Comparison of ENCODE assay signal across 23 cellular contexts in genomic region chr2:60461421-60462108, GRCh38.
DNase-seq lines count a peak whose midpoint lies in the region; ATAC-seq, FAIRE-seq and TF ChIP-seq lines count a peak whose summit lies in the region.
"Had no signal": no experiment of that assay in that cellular context is flagged by ENCODE, and none has a peak within 500 bp of the region (broad histone marks: within the 10 kb centered on the region; RNA-seq: fewer than 3 reads in every experiment).

No MANE protein-coding gene starts in this region.

- no CpG with 5 or more reads among the region's 47 CpGs for WGBS in neuronal stem cell (ENCODE audit: extremely low coverage in 2 of 2, insufficient read length in 2 of 2, insufficient replicate concordance in 1 of 2), 2 donors

- no peak overlapping the region for H2BK120ac ChIP-seq in neuronal stem cell (ENCODE audit: low read depth, low read length)

- H3K27me3 ChIP-seq in GM23338 (ENCODE audit: insufficient read depth) (no peaks in the 10 kb centered on the region), astrocyte (ENCODE audit: insufficient read depth, low read length) (no peaks in the 10 kb centered on the region), neuronal stem cell (ENCODE audit: control insufficient read depth in 3 of 3, insufficient read depth in 3 of 3, low read depth in 1 of 3, low read length in 3 of 3) (no peaks in the 10 kb centered on the region)

- H4K91ac ChIP-seq in neuronal stem cell (ENCODE audit: low read depth, low read length, poor library complexity) = peak overlapping the region; percentile 5

- no peak overlapping the region for H3K4me3 Mint-ChIP-seq in GM23338
- H3K4me3 Mint-ChIP-seq in astrocyte (ENCODE audit: unreplicated experiment) = no peak overlapping the region
- H3K4me3 Mint-ChIP-seq in stimulated activated naive B cell treated with anti-CD40 and anti-IgM and Interleukin-4, amounts not matched to agents 10 μg/mL and 1 μg/mL and 100 μg/mL, for 72 hours = peak overlapping the region in 1 of 2 donors; percentile 46
- no peak overlapping the region for H3K4me3 Mint-ChIP-seq in activated naive CD8-positive, alpha-beta T cell treated with anti-CD3 and anti-CD28 coated beads for 36 hours
- H3K4me3 Mint-ChIP-seq: CD8-positive, alpha-beta memory T cell had no signal

- no peak overlapping the region for H3K9ac ChIP-seq in astrocyte (ENCODE audit: low read length)
- H3K9ac ChIP-seq in neuronal stem cell (ENCODE audit: low read depth, low read length, poor library complexity) = peak overlapping the region; percentile 21
- H3K9ac ChIP-seq: GM23248, KMS-11, SK-N-SH had no signal

- peaks cover 32% of the 10 kb centered on the region for H3K36me3 Mint-ChIP-seq in GM23338 (ENCODE audit: low read depth)
- peaks cover 15% of the 10 kb centered on the region for H3K36me3 Mint-ChIP-seq in astrocyte (ENCODE audit: low read depth, unreplicated experiment)
- H3K36me3 Mint-ChIP-seq in stimulated activated naive B cell treated with anti-CD40 and anti-IgM and Interleukin-4, amounts not matched to agents 10 μg/mL and 1 μg/mL and 100 μg/mL, for 72 hours = peaks cover 33 to 60% of the 10 kb centered on the region in 2 donors
- no peaks in the 10 kb centered on the region for H3K36me3 Mint-ChIP-seq in activated naive CD8-positive, alpha-beta T cell treated with anti-CD3 and anti-CD28 coated beads for 36 hours
- H3K36me3 Mint-ChIP-seq: CD8-positive, alpha-beta memory T cell had no signal

- TF ChIP-seq CTCF in GM23338 (conservative IDR thresholded peaks at IDR 0.05; ENCODE audit: low read depth in 2 of 2) = no peak
- no peak for TF ChIP-seq CTCF in astrocyte (IDR thresholded peaks at IDR 0.05; ENCODE audit: insufficient read depth, low read depth, low read length)

- no peaks in the 10 kb centered on the region for H3K9me3 Mint-ChIP-seq in GM23338
- H3K9me3 Mint-ChIP-seq in astrocyte (ENCODE audit: unreplicated experiment) = peaks cover 2% of the 10 kb centered on the region
- H3K9me3 Mint-ChIP-seq in stimulated activated naive B cell treated with anti-CD40 and anti-IgM and Interleukin-4, amounts not matched to agents 10 μg/mL and 1 μg/mL and 100 μg/mL, for 72 hours = no peaks in the 10 kb centered on the region
- no peaks in the 10 kb centered on the region for H3K9me3 Mint-ChIP-seq in activated naive CD8-positive, alpha-beta T cell treated with anti-CD3 and anti-CD28 coated beads for 36 hours
- H3K9me3 Mint-ChIP-seq: CD8-positive, alpha-beta memory T cell had no signal

- H3K9me2 ChIP-seq in GM23338 (ENCODE audit: insufficient read depth) = no peaks in the 10 kb centered on the region
- H3K9me2 ChIP-seq: SK-N-SH had no signal

- H3K79me1 ChIP-seq in neuronal stem cell (ENCODE audit: low read depth, low read length) = no peaks in the 10 kb centered on the region

- H2AK5ac ChIP-seq in neuronal stem cell (ENCODE audit: low read depth, low read length) = peak overlapping the region; percentile 94

- H2AFZ ChIP-seq in GM23338 (no peak overlapping the region), astrocyte (ENCODE audit: low read depth, low read length) (no peak overlapping the region), neuronal stem cell (ENCODE audit: low read length) (no peak overlapping the region)
- H2AFZ ChIP-seq: GM23248 had no signal

- H3K9me3 ChIP-seq in astrocyte (ENCODE audit: insufficient read depth, low read depth, low read length) (no peaks in the 10 kb centered on the region), neuronal stem cell (replicated peaks in 1 of 2; ENCODE audit: control insufficient read depth in 2 of 2, insufficient read depth in 1 of 2, low read depth in 1 of 2, low read length in 2 of 2) (peaks cover 0 to 4% of the 10 kb centered on the region in 2 donors)
- H3K9me3 ChIP-seq: SK-N-SH had no signal

- H4K20me1 ChIP-seq in GM23338 (replicated peaks; ENCODE audit: insufficient read depth) = peaks cover 6% of the 10 kb centered on the region; the same call in 1 of the 2 replicates
- no peaks in the 10 kb centered on the region for H4K20me1 ChIP-seq in astrocyte (ENCODE audit: insufficient read depth, low read length)

- H3K27ac ChIP-seq in GM23338 (ENCODE audit: low read depth) = no peak overlapping the region
- H3K27ac ChIP-seq in astrocyte (ENCODE audit: low read depth, low read length) = no peak overlapping the region
- no peak overlapping the region for H3K27ac ChIP-seq in neuronal stem cell (replicated peaks; ENCODE audit: low read length)
- H3K27ac ChIP-seq: C4-2B, GM23248, KMS-11 had no signal

- no peak overlapping the region for H3K4me2 ChIP-seq in GM23338
- no peak overlapping the region for H3K4me2 ChIP-seq in astrocyte (ENCODE audit: low read length)
- H3K4me2 ChIP-seq in neuronal stem cell (ENCODE audit: insufficient read depth, low read length, poor library complexity, severe bottlenecking) = no peak overlapping the region
- H3K4me2 ChIP-seq: KMS-11, SK-N-SH had no signal

- H3K27ac Mint-ChIP-seq in GM23338 = peak overlapping the region; percentile 75; the same call in 1 of the 2 replicates
- peak overlapping the region; percentile 91 for H3K27ac Mint-ChIP-seq in astrocyte (ENCODE audit: unreplicated experiment)
- H3K27ac Mint-ChIP-seq in stimulated activated naive B cell treated with anti-CD40 and anti-IgM and Interleukin-4, amounts not matched to agents 10 μg/mL and 1 μg/mL and 100 μg/mL, for 72 hours = peak overlapping the region; percentile 81
- H3K27ac Mint-ChIP-seq in activated naive CD8-positive, alpha-beta T cell treated with anti-CD3 and anti-CD28 coated beads for 36 hours = no peak overlapping the region

- peak overlapping the region; percentile 38 for H3K18ac ChIP-seq in neuronal stem cell (ENCODE audit: low read length)

- peak overlapping the region; percentile 88 for H2BK12ac ChIP-seq in neuronal stem cell (ENCODE audit: low read length)

- FAIRE-seq in astrocyte (lab: Jason Lieb, UNC) = no peak
- FAIRE-seq: G401.6, GM12892 had no signal

- H3K79me2 ChIP-seq in GM23338 (replicated peaks; ENCODE audit: insufficient read depth) (peaks cover 65% of the 10 kb centered on the region), astrocyte (ENCODE audit: insufficient read depth, low read length) (no peaks in the 10 kb centered on the region)

- H3K14ac ChIP-seq in neuronal stem cell (ENCODE audit: low read length) = no peak overlapping the region

- H2BK15ac ChIP-seq in neuronal stem cell (ENCODE audit: low read length) = no peak overlapping the region

- H2BK5ac ChIP-seq in neuronal stem cell (ENCODE audit: low read length) = no peak overlapping the region

- H3K23ac ChIP-seq in neuronal stem cell (ENCODE audit: low read depth, low read length, poor library complexity) = peak overlapping the region; percentile 16

- H3K27me3 Mint-ChIP-seq in GM23338 (ENCODE audit: insufficient read depth, low read depth, poor library complexity) = peaks cover 2% of the 10 kb centered on the region
- no peaks in the 10 kb centered on the region for H3K27me3 Mint-ChIP-seq in astrocyte (ENCODE audit: low read depth, unreplicated experiment)
- no peaks in the 10 kb centered on the region for H3K27me3 Mint-ChIP-seq in stimulated activated naive B cell treated with anti-CD40 and anti-IgM and Interleukin-4, amounts not matched to agents 10 μg/mL and 1 μg/mL and 100 μg/mL, for 72 hours
- H3K27me3 Mint-ChIP-seq in activated naive CD8-positive, alpha-beta T cell treated with anti-CD3 and anti-CD28 coated beads for 36 hours = no peaks in the 10 kb centered on the region

- no peaks in the 10 kb centered on the region for H3F3A ChIP-seq in GM23338 (replicated peaks; ENCODE audit: low read depth)

- no peak overlapping the region for H4K8ac ChIP-seq in neuronal stem cell (ENCODE audit: low read depth, low read length)

- DNase-seq in GM23338 (ENCODE audit: low spot score) (no peak), astrocyte (ENCODE audit: low read depth) (no peak), neuronal stem cell (ENCODE audit: low spot score) (no peak), HuH-7.5 (ENCODE audit: low spot score) (no peak), DMS114 treated with DMSO at 0.1 percent for 48 hours (lab: John Stamatoyannopoulos, UW; ENCODE audit: unreplicated experiment) (no peak)
- DNase-seq in stimulated activated naive B cell treated with anti-CD40 and anti-IgM and Interleukin-4, amounts not matched to agents 10 μg/mL and 1 μg/mL and 100 μg/mL, for 72 hours = no peak
- DNase-seq in activated naive CD8-positive, alpha-beta T cell treated with anti-CD3 and anti-CD28 coated beads for 36 hours = no peak
- DNase-seq: AML-193; Calu3; CD8-positive, alpha-beta memory T cell; GM23248; NCI-H1105; NCI-H2029 treated with DMSO at 0.1 percent for 48 hours; NCI-H345; NCI-H524 treated with DMSO at 0.1 percent for 48 hours; NCI-H82; SIG-M5; SK-N-SH had no signal

- peaks cover 17% of the 10 kb centered on the region; the same call in 1 of the 2 replicates for H3K4me1 ChIP-seq in GM23338 (ENCODE audit: insufficient read depth)
- H3K4me1 ChIP-seq in astrocyte (ENCODE audit: insufficient read depth, low read length) = peaks cover 3% of the 10 kb centered on the region
- H3K4me1 ChIP-seq in neuronal stem cell (ENCODE audit: control insufficient read depth in 2 of 2, insufficient read depth in 1 of 2, low read depth in 1 of 2, low read length in 2 of 2) = peaks cover 0 to 5% of the 10 kb centered on the region in 2 donors

- no peaks in the 10 kb centered on the region for H3K36me3 ChIP-seq in GM23338 (ENCODE audit: insufficient read depth)
- no peaks in the 10 kb centered on the region for H3K36me3 ChIP-seq in astrocyte (ENCODE audit: insufficient read depth, low read length)
- no peaks in the 10 kb centered on the region for H3K36me3 ChIP-seq in neuronal stem cell (replicated peaks in 1 of 2; ENCODE audit: control insufficient read depth in 2 of 2, insufficient read depth in 2 of 2, low read length in 2 of 2)

- ATAC-seq in GM23338 = peak; percentile 31
- ATAC-seq in stimulated activated naive B cell treated with anti-CD40 and anti-IgM and Interleukin-4, amounts not matched to agents 10 μg/mL and 1 μg/mL and 100 μg/mL, for 72 hours (replicated peaks) = no peak
- ATAC-seq: Panc1 had no signal

- H3K4me3 ChIP-seq in GM23338 (no peak overlapping the region), astrocyte (ENCODE audit: insufficient read depth, low read depth, low read length) (no peak overlapping the region), neuronal stem cell (ENCODE audit: low read length in 2 of 2) (no peak overlapping the region)
- H3K4me3 ChIP-seq: GM23248 had no signal

- H3K4me1 Mint-ChIP-seq in GM23338 (peaks cover 31% of the 10 kb centered on the region), astrocyte (ENCODE audit: low read depth, unreplicated experiment) (peaks cover 9% of the 10 kb centered on the region)
- H3K4me1 Mint-ChIP-seq in stimulated activated naive B cell treated with anti-CD40 and anti-IgM and Interleukin-4, amounts not matched to agents 10 μg/mL and 1 μg/mL and 100 μg/mL, for 72 hours = peaks cover 24 to 43% of the 10 kb centered on the region in 2 donors
- no peaks in the 10 kb centered on the region for H3K4me1 Mint-ChIP-seq in activated naive CD8-positive, alpha-beta T cell treated with anti-CD3 and anti-CD28 coated beads for 36 hours
- H3K4me1 Mint-ChIP-seq: CD8-positive, alpha-beta memory T cell had no signal

- H3K4ac ChIP-seq in neuronal stem cell (ENCODE audit: low read length) = no peak overlapping the region

TF ChIP-seq in GM23338, 12 proteins besides CTCF, POLR2A, EP300 and RAD21 (continues in another document):
- TF ChIP-seq ZNF331 (CRISPR knock-in tag; IDR thresholded peaks at IDR 0.05; ENCODE audit: low read depth) = no peak
- no peak for TF ChIP-seq NANOG (IDR thresholded peaks at IDR 0.05; ENCODE audit: borderline replicate concordance)
